Comparison of ENCODE assay signal across 8 cellular contexts in genomic region chr10:63465293-63466167, GRCh38. TPM values are rescaled to one million over a fixed set of nuclear protein-coding genes. Genes with fewer than 3 reads are reported as not detected.
DNase-seq lines count a peak whose midpoint lies in the region; ATAC-seq and TF ChIP-seq lines count a peak whose summit lies in the region.

Gene JMJD1C (minus strand): TSS chr10:63465977. CDS start chr10:63465662, 315 bp downstream.

- H3K4me3 Mint-ChIP-seq in activated CD4-positive, alpha-beta T cell treated with anti-CD3 and anti-CD28 coated beads for 36 hours, result peak within 1 kb of the TSS; percentile 94

- peak within 1 kb of the TSS; percentile 72 for H3K27ac Mint-ChIP-seq in activated CD4-positive, alpha-beta T cell treated with anti-CD3 and anti-CD28 coated beads for 36 hours

- H3K4me1 Mint-ChIP-seq in activated CD4-positive, alpha-beta T cell treated with anti-CD3 and anti-CD28 coated beads for 36 hours, result peaks cover 24% of the 10 kb centered on the region

- no peaks in the 10 kb centered on the region for H3K9me3 ChIP-seq in A673 (ENCODE audit: low read depth, low read length, poor library complexity, severe bottlenecking)

- CTCF ChIA-PET in A673 (lab: Charles Lee), result interaction anchor here (0.6 kb wide), 1 partner anchor 41 kb away, joined by 4 read pairs; no protein-coding TSS in a partner anchor
- CTCF ChIA-PET in activated CD4-positive, alpha-beta T cell treated with anti-CD3 and anti-CD28 coated beads for 36 hours (lab: Charles Lee), result interaction anchor here (1.0 to 1.8 kb wide), 6 partner anchors 11 to 299 kb away, joined by 3 to 7 read pairs (median 4); no protein-coding TSS in a partner anchor

- H3K4me3 ChIP-seq in A673 (ENCODE audit: low read depth, low read length, poor library complexity, severe bottlenecking), result peak within 1 kb of the TSS; percentile 87
- H3K4me3 ChIP-seq in choroid plexus epithelial cell (ENCODE audit: low read depth, low read length), result peak within 1 kb of the TSS; percentile 85

- peak within 1 kb of the TSS; percentile 84 for H3K27ac ChIP-seq in A673 (ENCODE audit: low read depth, low read length, poor library complexity, severe bottlenecking)

- POLR2A ChIA-PET in A673 (lab: Charles Lee; ENCODE audit: low non-redundant PET), result no interaction called here
- POLR2A ChIA-PET in activated CD4-positive, alpha-beta T cell treated with anti-CD3 and anti-CD28 coated beads for 36 hours (lab: Charles Lee), result interaction anchor here (0.6 to 1.2 kb wide), 3 partner anchors 59 to 209 kb away, joined by 3 to 4 read pairs (median 3); no protein-coding TSS in a partner anchor

- intact Hi-C loops in A673 (cut with micrococcal nuclease; ENCODE audit: unreplicated experiment), result loop anchor here (2.0 to 10.0 kb wide), 5 partner anchors 55 to 261 kb away; partner anchors contain the start of gene REEP3
- intact Hi-C loops in activated CD4-positive, alpha-beta T cell treated with anti-CD3 and anti-CD28 coated beads for 36 hours (cut with DNase I, micrococcal nuclease), result loop anchor here (1.0 to 5.0 kb wide), 7 partner anchors 56 to 249 kb away; partner anchors contain the start of gene REEP3 (in 2 of the 2)

- ATAC-seq in GM18508 (IDR thresholded peaks at IDR 0.05; ENCODE audit: insufficient read depth, unreplicated experiment), result peak; percentile 39
- peak; percentile 60 for ATAC-seq in HG02973 (IDR thresholded peaks at IDR 0.05; ENCODE audit: unreplicated experiment)
- peak; percentile 73 for ATAC-seq in activated CD4-positive, alpha-beta T cell treated with anti-CD3 and anti-CD28 coated beads for 36 hours

- H3K36me3 ChIP-seq in A673 (ENCODE audit: insufficient read depth, low read length, poor library complexity, severe bottlenecking), result no peaks in the 10 kb centered on the region

- H3K4me1 ChIP-seq in A673 (ENCODE audit: insufficient read depth, low read length, poor library complexity, severe bottlenecking), result peaks cover 36% of the 10 kb centered on the region

- BruUV-seq in A673 (replicated peaks; lab: Mats Ljungman, UMichigan), result no TSS peak

- TF ChIP-seq CTCF in A673 (conservative IDR thresholded peaks at IDR 0.05; ENCODE audit: low read depth, low read length) (no peak), choroid plexus epithelial cell (conservative IDR thresholded peaks at IDR 0.05; ENCODE audit: low read depth, low read length) (no peak)

- H3K36me3 Mint-ChIP-seq in activated CD4-positive, alpha-beta T cell treated with anti-CD3 and anti-CD28 coated beads for 36 hours (ENCODE audit: low read depth), result no peaks in the 10 kb centered on the region

- DNase-seq in A673 (ENCODE audit: low spot score) (peak; percentile 87), NCI-H226 (peak; percentile 70), choroid plexus epithelial cell (ENCODE audit: low read depth) (peak; percentile 90), kidney glomerular epithelial cell (lab: John Stamatoyannopoulos, UW) (peak; percentile 60)
- DNase-seq in activated CD4-positive, alpha-beta T cell treated with anti-CD3 and anti-CD28 coated beads for 36 hours, result peak; percentile 76
- DNase-seq in stimulated activated CD4-positive, alpha-beta T cell treated with anti-CD3 and anti-CD28 coated beads, Interleukin-1b, Interleukin-23, amount 100 ng/mL, for 1 hour (ENCODE audit: low read depth in 2 of 2), result peak; percentile 30 to 31

- H3K9me3 Mint-ChIP-seq in activated CD4-positive, alpha-beta T cell treated with anti-CD3 and anti-CD28 coated beads for 36 hours (ENCODE audit: low read depth), result no peaks in the 10 kb centered on the region

- H3K27me3 Mint-ChIP-seq in activated CD4-positive, alpha-beta T cell treated with anti-CD3 and anti-CD28 coated beads for 36 hours, result no peaks in the 10 kb centered on the region

- no peaks in the 10 kb centered on the region for H3K27me3 ChIP-seq in A673 (replicated peaks; ENCODE audit: insufficient read depth, low read depth, low read length, poor library complexity)

RNA-seq across cellular contexts. Expression of gene JMJD1C, which starts in this region (rescaled TPM):
- 68.2 and 71.4 TPM in 2 replicates for total RNA-seq in A673 (2021)
- 10 to 100 TPM; 41.5 to 42.5 TPM for total RNA-seq in activated CD4-positive, alpha-beta T cell treated with anti-CD3 and anti-CD28 coated beads for 36 hours

Comparison
In these comparisons a context has a peak if more than half of its experiments do, and no peak if none do; other contexts are left out.
1. Peak in every context shown above with its lines: DNase-seq, ATAC-seq, H3K4me3 ChIP-seq and H3K27ac ChIP-seq.
2. DNase-seq: peak in every context shown above with its lines; median percentile 90 in choroid plexus epithelial cell; 87 in A673; 76 in activated CD4-positive, alpha-beta T cell treated with anti-CD3 and anti-CD28 coated beads for 36 hours; 70 in NCI-H226; 60 in kidney glomerular epithelial cell; 30 in stimulated activated CD4-positive, alpha-beta T cell treated with anti-CD3 and anti-CD28 coated beads, Interleukin-1b, Interleukin-23, amount 100 ng/mL, for 1 hour.